9 cellular contexts compared by ENCODE assay signal in the genomic region with DNA sequence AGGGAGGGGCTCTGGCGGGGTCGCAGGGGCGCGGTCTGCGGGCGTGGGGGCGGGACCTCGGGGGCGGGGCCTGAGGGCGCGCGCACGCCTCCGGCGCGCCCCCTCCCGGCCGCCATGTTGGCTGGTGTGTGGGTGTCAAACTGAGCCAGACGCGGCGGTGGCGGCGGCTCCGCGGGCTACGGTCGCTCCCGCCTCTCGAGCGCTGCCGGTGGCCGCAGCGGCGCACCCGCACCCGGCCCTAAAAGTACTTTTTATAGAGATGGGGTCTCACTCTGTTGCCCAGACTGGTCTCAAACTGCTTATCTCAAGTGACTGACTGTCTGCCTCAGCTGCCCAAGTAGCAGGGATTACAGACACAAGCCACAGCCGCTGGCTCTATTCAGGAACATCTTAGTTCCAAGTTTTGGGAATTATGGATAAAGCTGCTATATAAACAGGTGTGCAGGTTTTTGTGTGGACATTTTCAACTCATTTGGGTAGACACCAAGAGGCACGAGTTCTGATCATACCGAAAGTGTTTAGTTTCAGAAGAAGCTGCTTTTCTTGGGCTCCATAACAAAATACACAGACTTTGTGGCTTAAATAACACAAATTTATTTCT. TPM values are rescaled to one million over a fixed set of nuclear protein-coding genes. Genes with fewer than 3 reads are reported as not detected.
DNase-seq lines count a peak whose midpoint lies in the region; ATAC-seq and TF ChIP-seq lines count a peak whose summit lies in the region.
"Not testable (repeated sequence)": the region's sequence is repeated elsewhere in the genome, so short reads cannot be mapped to it uniquely, and the experiment has no call there.
"Had no signal": no experiment of that assay in that cellular context is flagged by ENCODE, and none has a peak within 500 bp of the region (broad histone marks: within the 10 kb centered on the region; RNA-seq: fewer than 3 reads in every experiment).

No MANE protein-coding gene starts in this region.

- H3K4me1 Mint-ChIP-seq in Calu3 (ENCODE audit: low read depth, unreplicated experiment); nephron: not testable (repeated sequence)

- H3K9me3 Mint-ChIP-seq in Calu3 (ENCODE audit: low read depth, unreplicated experiment); activated naive CD4-positive, alpha-beta T cell treated with anti-CD3 and anti-CD28 coated beads, Interleukin-2, amount 50 U/mL, for 72 hours; nephron: not testable (repeated sequence)

- CTCF ChIA-PET in Calu3 (lab: Charles Lee): not testable (repeated sequence)

- H3K27ac ChIP-seq in foreskin keratinocyte: peak overlapping the region; percentile 95

- ATAC-seq in GM21381 (IDR thresholded peaks at IDR 0.05; ENCODE audit: unreplicated experiment) (peak; percentile 76), HG03354 (IDR thresholded peaks at IDR 0.05; ENCODE audit: poor library complexity, severe bottlenecking, unreplicated experiment) (peak; percentile 56), foreskin keratinocyte (peak; percentile 57)
- peak; percentile 67 to 78 for ATAC-seq in activated naive CD4-positive, alpha-beta T cell treated with anti-CD3 and anti-CD28 coated beads, Interleukin-2, amount 50 U/mL, for 72 hours

- TF ChIP-seq CTCF in Calu3 (IDR thresholded peaks at IDR 0.05; ENCODE audit: unreplicated experiment) (peak; percentile 15), foreskin keratinocyte (conservative IDR thresholded peaks at IDR 0.05) (peak; percentile 67), nephron (IDR thresholded peaks at IDR 0.05; ENCODE audit: unreplicated experiment in 3 of 3) (peak in 2 of 3 experiments; percentile 11 to 31)

- peak; percentile 62 for DNase-seq in Calu3
- DNase-seq in T follicular helper cell (ENCODE audit: low read depth): peak; percentile 50
- peak; percentile 67 to 80 for DNase-seq in activated naive CD4-positive, alpha-beta T cell treated with anti-CD3 and anti-CD28 coated beads, Interleukin-2, amount 50 U/mL, for 72 hours (ENCODE audit: low spot score in 2 of 2)
- DNase-seq in foreskin keratinocyte: peak; percentile 0 to 14
- DNase-seq in stimulated activated CD8-positive, alpha-beta memory T cell treated with anti-CD3 and anti-CD28 coated beads, Interleukin-12 subunit alpha, Interleukin-12 subunit beta, amount 100 ng/mL, for 1 hour (ENCODE audit: low read depth): peak; percentile 20

- intact Hi-C loops in Calu3 (cut with micrococcal nuclease; ENCODE audit: unreplicated experiment): not testable (repeated sequence)

- not testable (repeated sequence) for BruUV-seq in Calu3 (replicated peaks; lab: Mats Ljungman, UMichigan)

- not testable (repeated sequence) for H3K4me1 ChIP-seq in foreskin keratinocyte

- not testable (repeated sequence) for H3K36me3 Mint-ChIP-seq in Calu3 (ENCODE audit: insufficient read depth, unreplicated experiment); activated naive CD4-positive, alpha-beta T cell treated with anti-CD3 and anti-CD28 coated beads, Interleukin-2, amount 50 U/mL, for 72 hours; nephron (ENCODE audit: low read depth)

- not testable (repeated sequence) for H3K27me3 Mint-ChIP-seq in Calu3 (ENCODE audit: unreplicated experiment); nephron (ENCODE audit: low read depth)

- not testable (repeated sequence) for H3K27me3 ChIP-seq in foreskin keratinocyte

- H3K4me3 Mint-ChIP-seq in Calu3 (ENCODE audit: low read depth, unreplicated experiment) (peak overlapping the region; percentile 32), nephron (peak overlapping the region; percentile 60 to 74 (median 61))

- not testable (repeated sequence) for H3K27ac Mint-ChIP-seq in Calu3 (ENCODE audit: unreplicated experiment)
- H3K27ac Mint-ChIP-seq in activated naive CD4-positive, alpha-beta T cell treated with anti-CD3 and anti-CD28 coated beads, Interleukin-2, amount 50 U/mL, for 72 hours: peak overlapping the region; percentile 81 to 94
- H3K27ac Mint-ChIP-seq in nephron: peak overlapping the region in 1 of 3 experiments; percentile 74

RNA-seq across cellular contexts. Expression of a gene that starts 16.2 kb away (rescaled TPM):
- total RNA-seq in Calu3 (2022) (not detected in 2 replicates), foreskin keratinocyte (not detected in 2 replicates)
- 1 to 10 TPM; 8.1 to 9.4 TPM for total RNA-seq in activated naive CD4-positive, alpha-beta T cell treated with anti-CD3 and anti-CD28 coated beads, Interleukin-2, amount 50 U/mL, for 72 hours
- not detected in 2 replicates for polyA plus RNA-seq in foreskin keratinocyte
- total RNA-seq: Daoy had no signal

Comparison
In these comparisons a context has a peak if more than half of its experiments do, and no peak if none do; other contexts are left out.
1. Peak in every context shown above with its lines: DNase-seq, ATAC-seq and H3K27ac ChIP-seq.
2. DNase-seq: peak in every context shown above with its lines; median percentile 74 in activated naive CD4-positive, alpha-beta T cell treated with anti-CD3 and anti-CD28 coated beads, Interleukin-2, amount 50 U/mL, for 72 hours; 62 in Calu3; 50 in T follicular helper cell; 20 in stimulated activated CD8-positive, alpha-beta memory T cell treated with anti-CD3 and anti-CD28 coated beads, Interleukin-12 subunit alpha, Interleukin-12 subunit beta, amount 100 ng/mL, for 1 hour; 7 in foreskin keratinocyte.
3. CTCF ChIP-seq: peak in every context shown above with its lines; median percentile 67 in foreskin keratinocyte; 21 in nephron; 15 in Calu3.